ENCODE assay signal across 34 cellular contexts in the genomic region with DNA sequence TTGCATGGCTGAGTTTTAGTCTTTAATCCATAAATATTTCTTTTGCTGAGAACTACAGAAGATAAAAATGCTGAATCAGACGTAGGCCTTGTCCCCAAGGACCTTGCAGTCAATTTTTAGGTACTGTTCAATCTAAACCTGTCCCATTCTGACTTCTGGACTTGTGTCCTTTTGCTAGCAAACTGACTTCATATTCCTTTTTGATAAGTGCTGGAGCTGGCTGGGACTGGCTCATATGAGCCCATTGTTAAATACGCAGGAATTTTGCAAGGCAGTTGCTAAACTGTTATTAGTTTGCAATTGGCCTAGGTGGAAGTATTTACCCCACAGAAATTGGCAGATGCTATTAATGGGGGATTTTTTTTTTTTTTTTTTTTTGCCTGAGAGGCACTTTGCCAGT.
"Had no signal": no experiment of that assay in that cellular context is flagged by ENCODE, and none has a peak within 500 bp of the region (broad histone marks: within the 10 kb centered on the region; RNA-seq: fewer than 3 reads in every experiment).

No MANE protein-coding gene starts in this region.

- H3K4me3 ChIP-seq: MG63 had no signal

- H3K36me3 ChIP-seq: MG63 had no signal

- H3K4me2 ChIP-seq: KMS-11 had no signal

- DNase-seq: Karpas-422, Kasumi-1, MG63, MM.1S, MV-4-11, NCI-H1048, NCI-H1092, NCI-H1092 treated with DMSO at 0.1 percent for 48 hours, NCI-H1105, NCI-H1105 treated with DMSO at 0.1 percent for 48 hours, NCI-H1417, NCI-H1417 treated with DMSO at 0.1 percent for 48 hours, NCI-H1436, NCI-H1436 treated with DMSO at 0.1 percent for 48 hours, NCI-H146, NCI-H1694, NCI-H1694 treated with DMSO at 0.1 percent for 48 hours, NCI-H187, NCI-H187 treated with DMSO at 0.1 percent for 48 hours, NCI-H1930, NCI-H2029, NCI-H2029 treated with DMSO at 0.1 percent for 48 hours, NCI-H2081, NCI-H2081 treated with DMSO at 0.1 percent for 48 hours, NCI-H2107, NCI-H2171, NCI-H2171 treated with DMSO at 0.1 percent for 48 hours, NCI-H2227 treated with DMSO at 0.1 percent for 48 hours, NCI-H226, NCI-H345, NCI-H446, NCI-H446 treated with DMSO at 0.1 percent for 48 hours, NCI-H510A had no signal

- H3K27ac ChIP-seq: KMS-11 had no signal

- H3K9ac ChIP-seq: KMS-11 had no signal

- H3K27me3 ChIP-seq: MG63 had no signal

- H3K9me3 ChIP-seq: MG63 had no signal
